1 cellular context compared by ENCODE assay signal in genomic region chr11:66299189-66299588, GRCh38.
TF ChIP-seq lines count a peak whose summit lies in the region.

No MANE protein-coding gene starts in this region.

TF ChIP-seq in K562, 482 proteins besides CTCF, POLR2A, EP300 and RAD21:
- no peak for TF ChIP-seq TAF9B (IDR thresholded peaks at IDR 0.05; ENCODE audit: partially characterized antibody)
- no peak for TF ChIP-seq BRD9 (IDR thresholded peaks at IDR 0.05; ENCODE audit: low read depth, partially characterized antibody)
- no peak for TF ChIP-seq BRCA1 (IDR thresholded peaks at IDR 0.05)
- no peak for TF ChIP-seq BRCA1 (CRISPR knock-in tag; IDR thresholded peaks at IDR 0.05)
- no peak for TF ChIP-seq ZBTB7A (IDR thresholded peaks at IDR 0.05; ENCODE audit: borderline replicate concordance, control insufficient read depth, low read depth, low read length)
- no peak for TF ChIP-seq ZNF212 (CRISPR knock-in tag; IDR thresholded peaks at IDR 0.05)
- TF ChIP-seq MXI1 (IDR thresholded peaks at IDR 0.05; ENCODE audit: low read depth, low read length) = no peak
